In genomic region chr4:169565606-169566351, GRCh38 we compare ENCODE assay signal across 15 cellular contexts. TPM values are rescaled to one million over a fixed set of nuclear protein-coding genes. Genes with fewer than 3 reads are reported as not detected.
DNase-seq lines count a peak whose midpoint lies in the region; ATAC-seq and TF ChIP-seq lines count a peak whose summit lies in the region.
"Had no signal": no experiment of that assay in that cellular context is flagged by ENCODE, and none has a peak within 500 bp of the region (broad histone marks: within the 10 kb centered on the region; RNA-seq: fewer than 3 reads in every experiment).

No MANE protein-coding gene starts in this region.

- H3K4me3 Mint-ChIP-seq in activated naive CD8-positive, alpha-beta T cell treated with anti-CD3 and anti-CD28 coated beads, Interleukin-2, amount 50 U/mL, for 24 hours = no peak overlapping the region
- H3K4me3 Mint-ChIP-seq: naive thymus-derived CD4-positive, alpha-beta T cell had no signal

- no peaks in the 10 kb centered on the region for H3K27me3 Mint-ChIP-seq in activated naive CD8-positive, alpha-beta T cell treated with anti-CD3 and anti-CD28 coated beads, Interleukin-2, amount 50 U/mL, for 24 hours
- H3K27me3 Mint-ChIP-seq: naive thymus-derived CD4-positive, alpha-beta T cell had no signal

- H3K9me3 ChIP-seq in BLaER1 treated with 17β-estradiol and CSF1 and Interleukin-3, amounts not matched to agents 10 nM and 100 nM (replicated peaks in 1 of 11) = peaks cover 0 to 7% (median 3%) of the 10 kb centered on the region in 11 experiments; a peak in 9 of 22 replicates
- H3K9me3 ChIP-seq: breast epithelium, suprapubic skin had no signal

- peaks cover 0 to 10% (median 6%) of the 10 kb centered on the region in 10 experiments; a peak in 11 of 20 replicates for H3K4me1 ChIP-seq in BLaER1 treated with 17β-estradiol and CSF1 and Interleukin-3, amounts not matched to agents 10 nM and 100 nM
- H3K4me1 ChIP-seq: breast epithelium had no signal

- no peak overlapping the region for H3K4me3 ChIP-seq in BLaER1 treated with 17β-estradiol and CSF1 and Interleukin-3, amounts not matched to agents 10 nM and 100 nM
- H3K4me3 ChIP-seq: breast epithelium, smooth muscle cell, suprapubic skin had no signal

- no peaks in the 10 kb centered on the region for H4K20me1 ChIP-seq in BLaER1 treated with 17β-estradiol and CSF1 and Interleukin-3, amounts not matched to agents 10 nM and 100 nM

- peak overlapping the region in 6 of 11 experiments; percentile 25 to 55 (median 36); a peak in 9 of 22 replicates for H3K4me2 ChIP-seq in BLaER1 treated with 17β-estradiol and CSF1 and Interleukin-3, amounts not matched to agents 10 nM and 100 nM
- H3K4me2 ChIP-seq: smooth muscle cell had no signal

- no peak overlapping the region for H3K27ac Mint-ChIP-seq in activated naive CD8-positive, alpha-beta T cell treated with anti-CD3 and anti-CD28 coated beads, Interleukin-2, amount 50 U/mL, for 24 hours

- peak; percentile 16 to 45 for DNase-seq in lung microvascular endothelial cell (ENCODE audit: low read depth in 2 of 2)
- DNase-seq in NCI-H1417 treated with DMSO at 0.1 percent for 48 hours (lab: John Stamatoyannopoulos, UW) = no peak
- no peak for DNase-seq in activated naive CD8-positive, alpha-beta T cell treated with anti-CD3 and anti-CD28 coated beads, Interleukin-2, amount 50 U/mL, for 24 hours
- no peak for DNase-seq in NCI-H128 (lab: John Stamatoyannopoulos, UW; ENCODE audit: unreplicated experiment)
- DNase-seq in activated CD4-positive, alpha-beta T cell treated with anti-CD3 and anti-CD28 coated beads for 4 hours = no peak
- DNase-seq: activated naive CD4-positive, alpha-beta T cell treated with Interleukin-2 at 50 U/mL for 16 hours; activated T-cell treated with anti-CD3 and anti-CD28 coated beads, Interleukin-2, amount 50 U/mL, for 48 hours; cortex of kidney had no signal

- no peaks in the 10 kb centered on the region for H3K27me3 ChIP-seq in BLaER1 treated with 17β-estradiol and CSF1 and Interleukin-3, amounts not matched to agents 10 nM and 100 nM
- H3K27me3 ChIP-seq: breast epithelium, suprapubic skin had no signal

- H3K9ac ChIP-seq in BLaER1 treated with 17β-estradiol and CSF1 and Interleukin-3, amounts not matched to agents 10 nM and 100 nM = no peak overlapping the region

- ATAC-seq in GM21737 (IDR thresholded peaks at IDR 0.05; ENCODE audit: unreplicated experiment) = peak; percentile 17
- ATAC-seq in SK-N-SH treated with all-trans-retinoic acid at 6 μM for 48 hours = peak; percentile 38; the same call in 2 of the 3 replicates
- no peak for ATAC-seq in activated naive CD8-positive, alpha-beta T cell treated with anti-CD3 and anti-CD28 coated beads, Interleukin-2, amount 50 U/mL, for 24 hours

- no peak overlapping the region for H3K27ac ChIP-seq in BLaER1 treated with 17β-estradiol and CSF1 and Interleukin-3, amounts not matched to agents 10 nM and 100 nM
- H3K27ac ChIP-seq: breast epithelium, suprapubic skin had no signal

- peaks cover 6% of the 10 kb centered on the region for H3K36me3 Mint-ChIP-seq in activated naive CD8-positive, alpha-beta T cell treated with anti-CD3 and anti-CD28 coated beads, Interleukin-2, amount 50 U/mL, for 24 hours (ENCODE audit: low read depth)

- H3K36me3 ChIP-seq in BLaER1 treated with 17β-estradiol and CSF1 and Interleukin-3, amounts not matched to agents 10 nM and 100 nM = no peaks in the 10 kb centered on the region; a peak in 1 of 22 replicates
- H3K36me3 ChIP-seq: breast epithelium, suprapubic skin had no signal

- no peaks in the 10 kb centered on the region for H3K9me3 Mint-ChIP-seq in activated naive CD8-positive, alpha-beta T cell treated with anti-CD3 and anti-CD28 coated beads, Interleukin-2, amount 50 U/mL, for 24 hours

- H3K4me1 Mint-ChIP-seq in activated naive CD8-positive, alpha-beta T cell treated with anti-CD3 and anti-CD28 coated beads, Interleukin-2, amount 50 U/mL, for 24 hours = peaks cover 5% of the 10 kb centered on the region

TF ChIP-seq in SK-N-SH treated with all-trans-retinoic acid at 6 μM for 48 hours, 23 proteins besides CTCF, POLR2A, EP300 and RAD21:
- TF ChIP-seq, protein P1, sequence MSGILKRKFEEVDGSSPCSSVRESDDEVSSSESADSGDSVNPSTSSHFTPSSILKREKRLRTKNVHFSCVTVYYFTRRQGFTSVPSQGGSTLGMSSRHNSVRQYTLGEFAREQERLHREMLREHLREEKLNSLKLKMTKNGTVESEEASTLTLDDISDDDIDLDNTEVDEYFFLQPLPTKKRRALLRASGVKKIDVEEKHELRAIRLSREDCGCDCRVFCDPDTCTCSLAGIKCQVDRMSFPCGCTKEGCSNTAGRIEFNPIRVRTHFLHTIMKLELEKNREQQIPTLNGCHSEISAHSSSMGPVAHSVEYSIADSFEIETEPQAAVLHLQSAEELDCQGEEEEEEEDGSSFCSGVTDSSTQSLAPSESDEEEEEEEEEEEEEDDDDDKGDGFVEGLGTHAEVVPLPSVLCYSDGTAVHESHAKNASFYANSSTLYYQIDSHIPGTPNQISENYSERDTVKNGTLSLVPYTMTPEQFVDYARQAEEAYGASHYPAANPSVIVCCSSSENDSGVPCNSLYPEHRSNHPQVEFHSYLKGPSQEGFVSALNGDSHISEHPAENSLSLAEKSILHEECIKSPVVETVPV (CRISPR knock-in tag; IDR thresholded peaks at IDR 0.05) = no peak
- TF ChIP-seq ZNF565 (CRISPR knock-in tag; conservative IDR thresholded peaks at IDR 0.05; ENCODE audit: low read depth) = no peak
- TF ChIP-seq ZNF70 (CRISPR knock-in tag; IDR thresholded peaks at IDR 0.05) = no peak
- TF ChIP-seq OSR1 (CRISPR knock-in tag; IDR thresholded peaks at IDR 0.05) = no peak
- TF ChIP-seq, protein P2, sequence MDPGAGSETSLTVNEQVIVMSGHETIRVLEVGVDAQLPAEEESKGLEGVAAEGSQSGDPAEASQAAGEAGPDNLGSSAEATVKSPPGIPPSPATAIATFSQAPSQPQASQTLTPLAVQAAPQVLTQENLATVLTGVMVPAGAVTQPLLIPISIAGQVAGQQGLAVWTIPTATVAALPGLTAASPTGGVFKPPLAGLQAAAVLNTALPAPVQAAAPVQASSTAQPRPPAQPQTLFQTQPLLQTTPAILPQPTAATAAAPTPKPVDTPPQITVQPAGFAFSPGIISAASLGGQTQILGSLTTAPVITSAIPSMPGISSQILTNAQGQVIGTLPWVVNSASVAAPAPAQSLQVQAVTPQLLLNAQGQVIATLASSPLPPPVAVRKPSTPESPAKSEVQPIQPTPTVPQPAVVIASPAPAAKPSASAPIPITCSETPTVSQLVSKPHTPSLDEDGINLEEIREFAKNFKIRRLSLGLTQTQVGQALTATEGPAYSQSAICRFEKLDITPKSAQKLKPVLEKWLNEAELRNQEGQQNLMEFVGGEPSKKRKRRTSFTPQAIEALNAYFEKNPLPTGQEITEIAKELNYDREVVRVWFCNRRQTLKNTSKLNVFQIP (CRISPR knock-in tag; IDR thresholded peaks at IDR 0.05; ENCODE audit: borderline replicate concordance, low read depth) = no peak
- no peak for TF ChIP-seq ZFP3 (CRISPR knock-in tag; IDR thresholded peaks at IDR 0.05)

RNA-seq across cellular contexts. Expression of gene NEK1, which starts 46.6 kb away (rescaled TPM):
- total RNA-seq in lung microvascular endothelial cell = 3.7 and 6.5 TPM in 2 replicates

RNA-seq across cellular contexts. Expression of gene CLCN3, which starts 54.6 kb away (rescaled TPM):
- 51.0 and 103 TPM in 2 replicates for total RNA-seq in lung microvascular endothelial cell

Comparison
In these comparisons a context has a peak if more than half of its experiments do, and no peak if none do; other contexts are left out.
1. DNase-seq: peak in lung microvascular endothelial cell (2 of 2); none in NCI-H1417 treated with DMSO at 0.1 percent for 48 hours (single experiment), activated naive CD8-positive, alpha-beta T cell treated with anti-CD3 and anti-CD28 coated beads, Interleukin-2, amount 50 U/mL, for 24 hours (single experiment), NCI-H128 (single experiment) and activated CD4-positive, alpha-beta T cell treated with anti-CD3 and anti-CD28 coated beads for 4 hours (0 of 2).